ENCODE assay signal across 1 cellular context in the genomic region with DNA sequence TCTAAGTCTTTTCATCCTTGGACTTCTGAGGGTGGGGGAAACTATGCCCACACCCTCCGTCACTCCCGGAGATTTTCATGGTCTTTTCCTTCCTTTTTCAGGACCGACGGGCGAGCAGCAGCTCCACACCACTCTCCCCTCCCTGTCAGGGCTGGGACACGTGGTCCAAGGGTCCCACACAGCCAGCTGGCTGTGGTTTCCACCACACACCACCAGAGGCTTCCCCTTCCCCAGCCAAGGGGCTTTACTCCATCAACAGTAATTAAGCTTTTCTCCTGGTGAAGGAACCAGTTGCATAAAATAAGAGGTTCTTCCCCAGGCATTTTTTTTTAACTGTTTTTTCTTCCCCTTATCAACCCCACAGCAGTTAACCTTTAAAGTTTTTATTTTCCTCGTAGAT.
TF ChIP-seq lines count a peak whose summit lies in the region.

No MANE protein-coding gene starts in this region.

TF ChIP-seq in K562, 482 proteins besides CTCF, POLR2A, EP300 and RAD21:
- TF ChIP-seq, protein P1, sequence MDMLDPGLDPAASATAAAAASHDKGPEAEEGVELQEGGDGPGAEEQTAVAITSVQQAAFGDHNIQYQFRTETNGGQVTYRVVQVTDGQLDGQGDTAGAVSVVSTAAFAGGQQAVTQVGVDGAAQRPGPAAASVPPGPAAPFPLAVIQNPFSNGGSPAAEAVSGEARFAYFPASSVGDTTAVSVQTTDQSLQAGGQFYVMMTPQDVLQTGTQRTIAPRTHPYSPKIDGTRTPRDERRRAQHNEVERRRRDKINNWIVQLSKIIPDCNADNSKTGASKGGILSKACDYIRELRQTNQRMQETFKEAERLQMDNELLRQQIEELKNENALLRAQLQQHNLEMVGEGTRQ (CRISPR knock-in tag; IDR thresholded peaks at IDR 0.05) = 0 out of 2 replicates have a peak, but pooled peaks have one; percentile 19
- TF ChIP-seq ZNF224 (CRISPR knock-in tag; IDR thresholded peaks at IDR 0.05) = no peak
TF ChIP-seq in K562: peak in this region for 1.
